Comparison of ENCODE assay signal across 17 cellular contexts in genomic region chr4:16608611-16609125, GRCh38.
DNase-seq lines count a peak whose midpoint lies in the region; ATAC-seq, FAIRE-seq and TF ChIP-seq lines count a peak whose summit lies in the region.
"Had no signal": no experiment of that assay in that cellular context is flagged by ENCODE, and none has a peak within 500 bp of the region (broad histone marks: within the 10 kb centered on the region; RNA-seq: fewer than 3 reads in every experiment).

No MANE protein-coding gene starts in this region.

- H3K9me3 ChIP-seq in OCI-LY3 (ENCODE audit: insufficient read depth, low read length) (no peaks in the 10 kb centered on the region), H1 (ENCODE audit: insufficient read depth in 2 of 2, low read depth in 1 of 2, low read length in 1 of 2) (no peaks in the 10 kb centered on the region; a peak in 1 of 4 replicates), neuronal stem cell (replicated peaks in 1 of 2; ENCODE audit: control insufficient read depth in 2 of 2, insufficient read depth in 1 of 2, low read depth in 1 of 2, low read length in 2 of 2) (peaks cover 2 to 10% of the 10 kb centered on the region in 2 donors)

- H2BK12ac ChIP-seq in H1 (ENCODE audit: low read depth, low read length) (no peak overlapping the region), neuronal stem cell (ENCODE audit: low read length) (peak overlapping the region; percentile 25)

- H3K79me2 ChIP-seq in OCI-LY3 (ENCODE audit: low read length) (no peaks in the 10 kb centered on the region), H1 (ENCODE audit: control insufficient read depth in 1 of 2, insufficient read depth in 2 of 2, low read length in 2 of 2) (peaks cover 0 to 7% of the 10 kb centered on the region in 2 experiments; a peak in 2 of 4 replicates)

- H4K5ac ChIP-seq in H1 (ENCODE audit: insufficient read length, low read depth, low read length): no peak overlapping the region

- no peak for FAIRE-seq in H1 (lab: Jason Lieb, UNC)
- FAIRE-seq: A204.1, GM12878, GM19239, H54 had no signal

- H3K36me3 ChIP-seq in OCI-LY3 (replicated peaks; ENCODE audit: low read depth, low read length) (peaks cover 4% of the 10 kb centered on the region), H1 (ENCODE audit: control insufficient read depth in 2 of 4, insufficient read depth in 4 of 4, low read length in 3 of 4) (no peaks in the 10 kb centered on the region), neuronal stem cell (replicated peaks in 1 of 2; ENCODE audit: control insufficient read depth in 2 of 2, insufficient read depth in 2 of 2, low read length in 2 of 2) (no peaks in the 10 kb centered on the region)

- TF ChIP-seq CTCF in OCI-LY3 (IDR thresholded peaks at IDR 0.05; ENCODE audit: low read depth, low read length): no peak
- no peak for TF ChIP-seq CTCF in H1 (IDR thresholded peaks at IDR 0.05; ENCODE audit: control extremely low read depth in 1 of 3, insufficient read depth in 1 of 3, low read depth in 1 of 3, low read length in 3 of 3)

- H3K4ac ChIP-seq in H1 (replicated peaks; ENCODE audit: insufficient read length, low read depth, low read length): no peak overlapping the region
- H3K4ac ChIP-seq in neuronal stem cell (ENCODE audit: low read length): no peak overlapping the region

- no peak for TF ChIP-seq RAD21 in H1 (IDR thresholded peaks at IDR 0.05 in 1 of 2, conservative IDR thresholded peaks at IDR 0.05 in 1 of 2; ENCODE audit: low read depth in 2 of 2, low read length in 2 of 2)

- H3K4me2 ChIP-seq in OCI-LY3 (ENCODE audit: low read length) (peak overlapping the region; percentile 93), H1 (ENCODE audit: insufficient read depth in 1 of 2, low read depth in 2 of 2, low read length in 2 of 2) (peak overlapping the region; percentile 11 to 39; a peak in 3 of 4 replicates), neuronal stem cell (ENCODE audit: insufficient read depth, low read length, poor library complexity, severe bottlenecking) (no peak overlapping the region)

- H3K9ac ChIP-seq in OCI-LY3 (ENCODE audit: low read length) (peak overlapping the region; percentile 28; the same call in 1 of the 2 replicates), H1 (replicated peaks in 1 of 4; ENCODE audit: extremely low read depth in 1 of 4, low read depth in 3 of 4, low read length in 3 of 4) (no peak overlapping the region), neuronal stem cell (ENCODE audit: low read depth, low read length, poor library complexity) (no peak overlapping the region)

- TF ChIP-seq EP300 in H1 (IDR thresholded peaks at IDR 0.05; ENCODE audit: borderline replicate concordance in 1 of 2, low read depth in 2 of 2, low read length in 2 of 2): no peak

- POLR2A ChIA-PET in H1 (lab: Charles Lee; ENCODE audit: partially characterized antibody): no interaction called here

- 88% methylated on average over 16 of the region's 16 CpGs; no CpG with 5 or more reads in 1 of the 2 experiments for WGBS in H1 (ENCODE audit: extremely low coverage in 1 of 2, insufficient coverage in 1 of 2, insufficient read length in 1 of 2, insufficient replicate concordance in 2 of 2, low coverage in 1 of 2, low lambda C conversion rate in 2 of 2, missing lambda C conversion rate in 1 of 2), 2 experiments
- no CpG with 5 or more reads among the region's 16 CpGs for WGBS in neuronal stem cell (ENCODE audit: extremely low coverage in 2 of 2, insufficient read length in 2 of 2, insufficient replicate concordance in 1 of 2), 2 donors

- no peak overlapping the region for H3K14ac ChIP-seq in H1 (ENCODE audit: insufficient read length)
- no peak overlapping the region for H3K14ac ChIP-seq in neuronal stem cell (ENCODE audit: low read length)

- H2BK5ac ChIP-seq in H1 (ENCODE audit: low read depth, low read length) (peak overlapping the region; percentile 85), neuronal stem cell (ENCODE audit: low read length) (no peak overlapping the region)

- H2BK120ac ChIP-seq in H1 (replicated peaks; ENCODE audit: low read depth, low read length): no peak overlapping the region
- no peak overlapping the region for H2BK120ac ChIP-seq in neuronal stem cell (ENCODE audit: low read depth, low read length)

- H3K23ac ChIP-seq in H1 (ENCODE audit: insufficient read length) (no peak overlapping the region), neuronal stem cell (ENCODE audit: low read depth, low read length, poor library complexity) (no peak overlapping the region)

- no peak for TF ChIP-seq POLR2A in H1 (IDR thresholded peaks at IDR 0.05; ENCODE audit: control extremely low read depth in 1 of 2, low read depth in 2 of 2, low read length in 2 of 2)
- TF ChIP-seq POLR2A in erythroblast (IDR thresholded peaks at IDR 0.05; ENCODE audit: low read length): no peak

- ATAC-seq in GM18909 (IDR thresholded peaks at IDR 0.05; ENCODE audit: poor library complexity, unreplicated experiment): no peak
- ATAC-seq: GM12878, HCT116 had no signal

- H3K4me3 ChIP-seq in OCI-LY3 (ENCODE audit: low read length) (peak overlapping the region; percentile 66), H1 (ENCODE audit: extremely low read depth in 1 of 4, insufficient read depth in 2 of 4, low read depth in 3 of 4, low read length in 4 of 4) (0 out of 8 replicates have a peak overlapping the region, but pooled peaks of 1 of the 4 experiments have one; percentile 1), neuronal stem cell (ENCODE audit: low read length in 2 of 2) (no peak overlapping the region)
- H3K4me3 ChIP-seq: GM12878 had no signal

- H2BK15ac ChIP-seq in H1 (ENCODE audit: low read length) (0 out of 2 replicates have a peak overlapping the region, but pooled peaks have one; percentile 25), neuronal stem cell (ENCODE audit: low read length) (no peak overlapping the region)

- peaks cover 7% of the 10 kb centered on the region; the same call in 1 of the 2 replicates for H4K20me1 ChIP-seq in OCI-LY3 (ENCODE audit: insufficient read depth, low read length)
- no peaks in the 10 kb centered on the region for H4K20me1 ChIP-seq in H1 (replicated peaks in 1 of 2; ENCODE audit: control insufficient read depth in 1 of 2, insufficient read depth in 2 of 2, low read length in 2 of 2)

- H3K23me2 ChIP-seq in H1 (ENCODE audit: low read depth, low read length): no peaks in the 10 kb centered on the region

- H3K79me1 ChIP-seq in H1 (ENCODE audit: low read depth, low read length): no peaks in the 10 kb centered on the region; the same call in 1 of the 2 replicates
- no peaks in the 10 kb centered on the region for H3K79me1 ChIP-seq in neuronal stem cell (ENCODE audit: low read depth, low read length)

- H3K27me3 ChIP-seq in OCI-LY3 (ENCODE audit: low read depth, low read length) (no peaks in the 10 kb centered on the region), H1 (replicated peaks in 1 of 4; ENCODE audit: control insufficient read depth in 3 of 4, extremely low read depth in 1 of 4, insufficient read depth in 3 of 4, low read length in 3 of 4) (no peaks in the 10 kb centered on the region), neuronal stem cell (ENCODE audit: control insufficient read depth in 3 of 3, insufficient read depth in 3 of 3, low read depth in 1 of 3, low read length in 3 of 3) (no peaks in the 10 kb centered on the region)

- no peak overlapping the region for H3K56ac ChIP-seq in H1 (replicated peaks; ENCODE audit: insufficient read length, low read depth, low read length)

- H4K8ac ChIP-seq in H1 (ENCODE audit: extremely low read depth, insufficient read depth, low read length) (no peak overlapping the region), neuronal stem cell (ENCODE audit: low read depth, low read length) (peak overlapping the region; percentile 43)

- H4K91ac ChIP-seq in H1 (replicated peaks; ENCODE audit: insufficient read length, low read length) (no peak overlapping the region), neuronal stem cell (ENCODE audit: low read depth, low read length, poor library complexity) (no peak overlapping the region)

- peaks cover 28% of the 10 kb centered on the region for H3K4me1 ChIP-seq in OCI-LY3 (ENCODE audit: low read length)
- H3K4me1 ChIP-seq in H1 (replicated peaks in 1 of 4; ENCODE audit: control insufficient read depth in 3 of 4, insufficient read depth in 4 of 4, low read length in 3 of 4): peaks cover 2 to 12% (median 12%) of the 10 kb centered on the region in 4 experiments; a peak in 6 of 7 replicates
- peaks cover 11 to 12% of the 10 kb centered on the region in 2 donors for H3K4me1 ChIP-seq in neuronal stem cell (ENCODE audit: control insufficient read depth in 2 of 2, insufficient read depth in 1 of 2, low read depth in 1 of 2, low read length in 2 of 2)

- no peak overlapping the region for H3K18ac ChIP-seq in H1 (ENCODE audit: extremely low read depth, low read length)
- peak overlapping the region; percentile 77 for H3K18ac ChIP-seq in neuronal stem cell (ENCODE audit: low read length)

- H2AFZ ChIP-seq in OCI-LY3 (ENCODE audit: low read depth, low read length) (no peak overlapping the region), H1 (ENCODE audit: low read length) (no peak overlapping the region), neuronal stem cell (ENCODE audit: low read length) (no peak overlapping the region)

- H2BK20ac ChIP-seq in H1 (ENCODE audit: low read length): 0 out of 2 replicates have a peak overlapping the region, but pooled peaks have one; percentile 21

- no peak for DNase-seq in H1 (ENCODE audit: low read depth in 1 of 2, low spot score in 2 of 2)
- no peak for DNase-seq in neuronal stem cell (ENCODE audit: low spot score)
- no peak for DNase-seq in OCI-M2 (lab: John Stamatoyannopoulos, UW; ENCODE audit: unreplicated experiment)
- no peak for DNase-seq in activated CD4-positive, alpha-beta T cell treated with anti-CD3 and anti-CD28 coated beads, Interleukin-2, amount 50 U/mL, for 1 hour
- DNase-seq in erythroblast (lab: John Stamatoyannopoulos, UW): no peak
- DNase-seq: C1 segment of cervical spinal cord; Calu3; CD4-positive, alpha-beta T cell; DMS 273 treated with DMSO at 0.1 percent for 48 hours; DMS79 had no signal

- H3K27ac ChIP-seq in OCI-LY3 (ENCODE audit: low read length) (peak overlapping the region; percentile 89), H1 (ENCODE audit: low read depth, low read length) (no peak overlapping the region), neuronal stem cell (replicated peaks; ENCODE audit: low read length) (no peak overlapping the region)

- H2AK5ac ChIP-seq in H1 (ENCODE audit: low read depth, low read length) (peak overlapping the region; percentile 76; the same call in 1 of the 2 replicates), neuronal stem cell (ENCODE audit: low read depth, low read length) (no peak overlapping the region)

- CTCF ChIA-PET in H1 (lab: Charles Lee; ENCODE audit: partially characterized antibody): no interaction called here

TF ChIP-seq in H1, 55 proteins besides CTCF, POLR2A, EP300 and RAD21 (continues in another document):
- no peak for TF ChIP-seq CTBP2 (IDR thresholded peaks at IDR 0.05; ENCODE audit: borderline replicate concordance, insufficient read depth, insufficient read length, low read length)
